ENCODE assay signal across 8 cellular contexts in the genomic region with DNA sequence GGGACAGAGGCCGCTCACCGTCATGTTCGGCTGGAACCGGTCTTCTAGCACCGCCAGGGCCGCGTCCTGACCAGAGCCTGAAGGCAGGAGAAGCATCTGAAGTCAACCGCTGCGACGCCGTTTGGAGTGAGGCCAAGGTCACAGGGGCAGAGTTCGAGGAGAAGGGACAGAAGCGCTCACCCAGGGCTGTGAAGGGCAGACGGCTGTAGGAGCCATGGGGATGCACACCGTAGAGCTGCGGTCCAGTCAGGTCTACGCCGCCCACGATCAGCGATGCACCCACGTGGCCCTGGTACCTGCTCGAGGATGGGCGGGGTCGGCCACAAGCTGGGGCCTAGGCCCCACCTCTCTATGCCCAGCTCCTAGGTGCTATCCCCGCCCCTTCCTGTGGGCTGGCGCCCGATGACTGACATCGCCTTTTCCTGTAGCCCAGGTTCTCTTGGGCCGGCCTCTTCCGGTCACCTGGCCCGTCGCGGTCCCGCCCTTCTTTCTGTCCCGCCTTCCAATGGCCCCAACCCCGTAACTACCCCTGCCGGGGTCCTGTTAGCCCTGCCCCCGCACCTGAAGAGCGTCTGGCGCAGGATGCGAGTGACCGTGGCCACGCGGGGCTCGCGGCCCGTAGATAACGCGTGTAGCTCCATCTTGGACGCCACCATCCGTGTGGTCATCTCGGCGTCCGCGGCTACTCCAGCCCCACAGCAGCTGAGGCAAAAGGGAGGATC. TPM values are rescaled to one million over a fixed set of nuclear protein-coding genes. Genes with fewer than 3 reads are reported as not detected.
DNase-seq lines count a peak whose midpoint lies in the region; ATAC-seq and TF ChIP-seq lines count a peak whose summit lies in the region.

No MANE protein-coding gene starts in this region.

- H3K4me3 Mint-ChIP-seq in activated B cell treated with CpG ODN at 0.5 μM for 24 hours, result peak overlapping the region; percentile 99

- H3K27ac ChIP-seq in caudate nucleus (ENCODE audit: low read depth, low read length), result peak overlapping the region; percentile 92

- H3K4me1 Mint-ChIP-seq in activated B cell treated with CpG ODN at 0.5 μM for 24 hours, result peaks cover 31% of the 10 kb centered on the region

- peak overlapping the region; percentile 98 for H3K27ac Mint-ChIP-seq in activated B cell treated with CpG ODN at 0.5 μM for 24 hours

- ATAC-seq in GM19023 (IDR thresholded peaks at IDR 0.05; ENCODE audit: unreplicated experiment) (peak; percentile 92), HG03196 (IDR thresholded peaks at IDR 0.05; ENCODE audit: unreplicated experiment) (peak; percentile 85), activated B cell treated with CpG ODN at 0.5 μM for 24 hours (ENCODE audit: low read depth) (peak; percentile 89)

- CTCF ChIA-PET in activated B cell treated with CpG ODN at 0.5 μM for 24 hours (lab: Charles Lee), result interaction anchor here (1.0 to 4.0 kb wide), 5 partner anchors 38 to 105 kb away, joined by 3 to 28 read pairs (median 5); no protein-coding TSS in a partner anchor

- POLR2A ChIA-PET in activated B cell treated with CpG ODN at 0.5 μM for 24 hours (lab: Charles Lee), result interaction anchor here (0.5 to 3.4 kb wide), 39 partner anchors 9 to 797 kb away, joined by 3 to 30 read pairs (median 4); partner anchors contain the start of genes ATP6V0D1, CARMIL2, DDX28 and DPEP2

- H3K4me3 ChIP-seq in AG09309 (ENCODE audit: control insufficient read depth, low read depth, low read length), result peak overlapping the region; percentile 98

- TF ChIP-seq CTCF in AG09309 (IDR thresholded peaks at IDR 0.05; ENCODE audit: control insufficient read depth, insufficient read depth, low read depth, low read length, missing control alignments) (no peak), activated B cell treated with CpG ODN at 0.5 μM for 24 hours (IDR thresholded peaks at IDR 0.05) (no peak)

- intact Hi-C loops in activated B cell treated with CpG ODN at 0.5 μM for 24 hours (cut with micrococcal nuclease), result loop anchor here (1.0 to 2.0 kb wide), 13 partner anchors 33 to 373 kb away; partner anchors contain the start of genes ACD, CTCF, DDX28 and DUS2

- H3K9me3 Mint-ChIP-seq in activated B cell treated with CpG ODN at 0.5 μM for 24 hours, result no peaks in the 10 kb centered on the region

- H3K36me3 Mint-ChIP-seq in activated B cell treated with CpG ODN at 0.5 μM for 24 hours (ENCODE audit: low read depth), result peaks cover 54% of the 10 kb centered on the region

- DNase-seq in AG09309 (ENCODE audit: low read depth), result peak; percentile 65
- DNase-seq in NCI-H226, result peak; percentile 91
- peak; percentile 85 for DNase-seq in activated B cell treated with CpG ODN at 0.5 μM for 24 hours
- DNase-seq in caudate nucleus (lab: John Stamatoyannopoulos, UW), result peak in 60 of 61 donors; percentile 37 to 99 (median 94)
- DNase-seq in inferior parietal cortex (ENCODE audit: extremely low spot score), result peak; percentile 95
- DNase-seq in smooth muscle cell of the brain vasculature (ENCODE audit: low read depth, low spot score), result peak; percentile 73

- H3K27me3 Mint-ChIP-seq in activated B cell treated with CpG ODN at 0.5 μM for 24 hours, result no peaks in the 10 kb centered on the region

RNA-seq across cellular contexts. Expression of gene PSMB10, which starts 1.1 kb away (rescaled TPM):
- total RNA-seq in activated B cell treated with CpG ODN at 0.5 μM for 24 hours, result 202 and 232 TPM in 2 replicates

RNA-seq across cellular contexts. Expression of gene CTRL, which starts 3.9 kb away (rescaled TPM):
- 4.1 and 6.2 TPM in 2 replicates for total RNA-seq in activated B cell treated with CpG ODN at 0.5 μM for 24 hours

RNA-seq across cellular contexts. Expression of gene LCAT, which starts 8.4 kb away (rescaled TPM):
- 15.8 and 17.0 TPM in 2 replicates for total RNA-seq in activated B cell treated with CpG ODN at 0.5 μM for 24 hours

RNA-seq across cellular contexts. Expression of gene SLC12A4, which starts 32.9 kb away (rescaled TPM):
- total RNA-seq in activated B cell treated with CpG ODN at 0.5 μM for 24 hours, result 24.6 and 37.9 TPM in 2 replicates

RNA-seq across cellular contexts. Expression of gene PSKH1, which starts 42.5 kb away (rescaled TPM):
- 19.2 and 22.0 TPM in 2 replicates for total RNA-seq in activated B cell treated with CpG ODN at 0.5 μM for 24 hours

Comparison
In these comparisons a context has a peak if more than half of its experiments do, and no peak if none do; other contexts are left out.
1. Peak in every context shown above with its lines: DNase-seq, ATAC-seq, H3K4me3 ChIP-seq and H3K27ac ChIP-seq.